1 cellular context compared by ENCODE assay signal in genomic region chr12:116979109-116979508, GRCh38.
TF ChIP-seq lines count a peak whose summit lies in the region.

No MANE protein-coding gene starts in this region.

TF ChIP-seq in IMR-90, 13 proteins besides CTCF, POLR2A, EP300 and RAD21 (continued from another document):
- TF ChIP-seq ELK1 (IDR thresholded peaks at IDR 0.05; ENCODE audit: borderline replicate concordance, low read depth, low read length) (no peak), RFX5 (IDR thresholded peaks at IDR 0.05; ENCODE audit: low read depth, low read length) (no peak)
